In genomic region chr9:136243631-136244030, GRCh38 we compare ENCODE assay signal across 12 cellular contexts. TPM values are rescaled to one million over a fixed set of nuclear protein-coding genes. Genes with fewer than 3 reads are reported as not detected.
DNase-seq lines count a peak whose midpoint lies in the region; ATAC-seq and TF ChIP-seq lines count a peak whose summit lies in the region.
"Had no signal": no experiment of that assay in that cellular context is flagged by ENCODE, and none has a peak within 500 bp of the region (broad histone marks: within the 10 kb centered on the region; RNA-seq: fewer than 3 reads in every experiment).

No MANE protein-coding gene starts in this region.

- POLR2A ChIA-PET in OCI-LY7 (lab: Charles Lee) = interaction anchor here (1.5 kb wide), 1 partner anchor 21 kb away, joined by 6 read pairs; no protein-coding TSS in a partner anchor

- H3K27ac Mint-ChIP-seq in activated naive CD4-positive, alpha-beta T cell treated with anti-CD3 and anti-CD28 coated beads, Interleukin-2, amount 50 U/mL, for 24 hours = peak overlapping the region; percentile 98
- peak overlapping the region; percentile 78 to 81 for H3K27ac Mint-ChIP-seq in effector memory CD8-positive, alpha-beta T cell
- H3K27ac Mint-ChIP-seq in type B pancreatic cell = no peak overlapping the region

- no peaks in the 10 kb centered on the region for H3K27me3 Mint-ChIP-seq in activated naive CD4-positive, alpha-beta T cell treated with anti-CD3 and anti-CD28 coated beads, Interleukin-2, amount 50 U/mL, for 24 hours
- no peaks in the 10 kb centered on the region for H3K27me3 Mint-ChIP-seq in effector memory CD8-positive, alpha-beta T cell
- peaks cover 4% of the 10 kb centered on the region for H3K27me3 Mint-ChIP-seq in type B pancreatic cell

- TF ChIP-seq CTCF in OCI-LY7 (conservative IDR thresholded peaks at IDR 0.05; ENCODE audit: low read length) (no peak), type B pancreatic cell (conservative IDR thresholded peaks at IDR 0.05) (no peak)

- ATAC-seq in effector memory CD8-positive, alpha-beta T cell (replicated peaks) = no peak
- ATAC-seq: mucosa of descending colon had no signal

- H3K36me3 ChIP-seq in OCI-LY7 (ENCODE audit: insufficient read depth, low read length) = peaks cover 45% of the 10 kb centered on the region

- peaks cover 34% of the 10 kb centered on the region for H4K20me1 ChIP-seq in OCI-LY7 (ENCODE audit: insufficient read depth, low read length)

- H3K79me2 ChIP-seq in OCI-LY7 (ENCODE audit: insufficient read depth, low read depth, low read length) = peaks cover 66% of the 10 kb centered on the region

- peak overlapping the region; percentile 98 for H3K4me3 ChIP-seq in OCI-LY7 (ENCODE audit: low read depth, low read length, poor library complexity, severe bottlenecking)
- H3K4me3 ChIP-seq: mucosa of descending colon, smooth muscle cell had no signal

- peak overlapping the region; percentile 92 for H3K4me2 ChIP-seq in OCI-LY7 (ENCODE audit: low read length)

- intact Hi-C loops in OCI-LY7 (cut with micrococcal nuclease; ENCODE audit: unreplicated experiment) = loop anchor here (1.0 to 5.0 kb wide), 3 partner anchors 18 to 231 kb away; no protein-coding TSS in a partner anchor

- no peaks in the 10 kb centered on the region for H3K9me2 ChIP-seq in OCI-LY7 (ENCODE audit: insufficient read depth, low read length)

- H3K27ac ChIP-seq in OCI-LY7 (ENCODE audit: low read depth, low read length, poor library complexity, severe bottlenecking) = peak overlapping the region; percentile 86

- no peak for DNase-seq in activated naive CD4-positive, alpha-beta T cell (lab: John Stamatoyannopoulos, UW)
- DNase-seq in OCI-LY7 (ENCODE audit: low spot score) (no peak), type B pancreatic cell (ENCODE audit: extremely low spot score, unreplicated experiment) (no peak), germinal center (ENCODE audit: low spot score) (no peak), GOT3 (lab: John Stamatoyannopoulos, UW) (no peak), AG20443 (ENCODE audit: low spot score) (no peak)
- DNase-seq in effector memory CD8-positive, alpha-beta T cell = no peak
- DNase-seq: mucosa of descending colon had no signal

- no peaks in the 10 kb centered on the region for H3K9me3 ChIP-seq in OCI-LY7 (ENCODE audit: low read length)
- H3K9me3 ChIP-seq: mucosa of descending colon had no signal

- H3K9me3 Mint-ChIP-seq in activated naive CD4-positive, alpha-beta T cell treated with anti-CD3 and anti-CD28 coated beads, Interleukin-2, amount 50 U/mL, for 24 hours = no peaks in the 10 kb centered on the region
- no peaks in the 10 kb centered on the region for H3K9me3 Mint-ChIP-seq in effector memory CD8-positive, alpha-beta T cell
- H3K9me3 Mint-ChIP-seq in type B pancreatic cell = no peaks in the 10 kb centered on the region

- H3K4me3 Mint-ChIP-seq in activated naive CD4-positive, alpha-beta T cell treated with anti-CD3 and anti-CD28 coated beads, Interleukin-2, amount 50 U/mL, for 24 hours = peak overlapping the region; percentile 99
- peak overlapping the region; percentile 93 to 98 for H3K4me3 Mint-ChIP-seq in effector memory CD8-positive, alpha-beta T cell
- H3K4me3 Mint-ChIP-seq in type B pancreatic cell = peak overlapping the region; percentile 94

- BruUV-seq in OCI-LY7 (replicated peaks; lab: Mats Ljungman, UMichigan) = TSS peak; percentile 72

- no peak overlapping the region for H2AFZ ChIP-seq in OCI-LY7 (ENCODE audit: low read length)

- CTCF ChIA-PET in OCI-LY7 (lab: Charles Lee; ENCODE audit: unreplicated experiment) = interaction anchor here (0.8 kb wide), 1 partner anchor 21 kb away, joined by 4 read pairs; no protein-coding TSS in a partner anchor

- peaks cover 49% of the 10 kb centered on the region for H3K4me1 Mint-ChIP-seq in activated naive CD4-positive, alpha-beta T cell treated with anti-CD3 and anti-CD28 coated beads, Interleukin-2, amount 50 U/mL, for 24 hours
- H3K4me1 Mint-ChIP-seq in effector memory CD8-positive, alpha-beta T cell (ENCODE audit: low read depth in 2 of 2) = peaks cover 29 to 40% of the 10 kb centered on the region in 2 donors
- H3K4me1 Mint-ChIP-seq in type B pancreatic cell (ENCODE audit: unreplicated experiment) = peaks cover 25% of the 10 kb centered on the region

- H3K4me1 ChIP-seq in OCI-LY7 (ENCODE audit: insufficient read depth, low read length, poor library complexity, severe bottlenecking) = peaks cover 66% of the 10 kb centered on the region

- H3K36me3 Mint-ChIP-seq in activated naive CD4-positive, alpha-beta T cell treated with anti-CD3 and anti-CD28 coated beads, Interleukin-2, amount 50 U/mL, for 24 hours = peaks cover 3% of the 10 kb centered on the region
- H3K36me3 Mint-ChIP-seq in effector memory CD8-positive, alpha-beta T cell (ENCODE audit: insufficient read depth) = peaks cover 7% of the 10 kb centered on the region
- no peaks in the 10 kb centered on the region for H3K36me3 Mint-ChIP-seq in type B pancreatic cell

RNA-seq across cellular contexts. Expression of gene QSOX2, which starts 2.0 kb away (rescaled TPM):
- 47.8 and 50.0 TPM in 2 replicates for total RNA-seq in OCI-LY7 (2014; rRNA removed; shearing (Covaris generic))
- total RNA-seq in OCI-LY7 (2022) (57.5 and 57.9 TPM in 2 replicates), type B pancreatic cell (ENCODE audit: low replicate concordance) (15.6 and 23.6 TPM in 2 replicates)

RNA-seq across cellular contexts. Expression of gene LHX3, which starts 38.7 kb away (rescaled TPM):
- not detected in 2 replicates for total RNA-seq in OCI-LY7 (2014; rRNA removed; shearing (Covaris generic))
- total RNA-seq in OCI-LY7 (2022) (0.15 TPM in 1 of 2 replicates, not detected in the other), type B pancreatic cell (ENCODE audit: low replicate concordance) (0.10 and 0.90 TPM in 2 replicates)
- total RNA-seq: LHCN-M2; mucosa of descending colon; smooth muscle cell; T-helper 2 cell treated with Interferon-gamma antibody and Interleukin-4, amounts not matched to agents 100 ng/mL and 5 ng/mL, for 36 hours had no signal
